Comparison of ENCODE assay signal across 1 cellular context in genomic region chr1:28297826-28298225, GRCh38.
TF ChIP-seq lines count a peak whose summit lies in the region.

No MANE protein-coding gene starts in this region.

TF ChIP-seq in HepG2, 621 proteins besides CTCF, POLR2A, EP300 and RAD21:
- TF ChIP-seq ZFP36 (IDR thresholded peaks at IDR 0.05; ENCODE audit: borderline replicate concordance, low read depth, low read length, partially characterized antibody): peak; percentile 48
- TF ChIP-seq PCBP1 (IDR thresholded peaks at IDR 0.05; ENCODE audit: borderline replicate concordance, low read depth, low read length): no peak
- TF ChIP-seq HNRNPUL1 (IDR thresholded peaks at IDR 0.05; ENCODE audit: low read depth, low read length): no peak
- no peak for TF ChIP-seq ZNF552 (CRISPR knock-in tag; IDR thresholded peaks at IDR 0.05; ENCODE audit: borderline replicate concordance)
- TF ChIP-seq ZBTB25 (CRISPR knock-in tag; IDR thresholded peaks at IDR 0.05): no peak
- TF ChIP-seq TCF7L2 (IDR thresholded peaks at IDR 0.05; ENCODE audit: low read depth, low read length): no peak
